In the genomic region with DNA sequence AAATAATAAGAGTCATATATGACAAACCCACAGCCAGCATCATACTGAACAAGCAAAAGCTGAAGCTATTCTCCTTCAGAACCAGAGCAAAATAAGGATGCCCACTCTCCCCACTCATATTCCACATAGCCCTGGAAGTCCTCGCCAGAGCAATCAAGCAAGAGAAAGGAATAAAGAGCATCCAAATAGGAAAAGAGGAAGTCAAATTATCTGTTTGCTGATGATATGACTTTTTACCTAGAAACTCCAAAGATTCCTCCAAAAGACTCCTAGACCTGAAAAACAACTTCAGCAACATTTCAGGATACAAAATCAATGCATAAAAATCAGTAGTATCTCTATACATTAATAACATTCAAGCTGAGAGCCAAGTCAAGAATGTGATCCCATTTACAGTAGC, we compare ENCODE assay signal across 35 cellular contexts.
"Had no signal": no experiment of that assay in that cellular context is flagged by ENCODE, and none has a peak within 500 bp of the region (broad histone marks: within the 10 kb centered on the region; RNA-seq: fewer than 3 reads in every experiment).

No MANE protein-coding gene starts in this region.

- H3K36me3 ChIP-seq: MG63 had no signal

- DNase-seq: Kasumi-1, MG63, MM.1S, MV-4-11, NCI-H1048, NCI-H1092, NCI-H1092 treated with DMSO at 0.1 percent for 48 hours, NCI-H1105, NCI-H1105 treated with DMSO at 0.1 percent for 48 hours, NCI-H1417, NCI-H1417 treated with DMSO at 0.1 percent for 48 hours, NCI-H1436, NCI-H1436 treated with DMSO at 0.1 percent for 48 hours, NCI-H146, NCI-H1694, NCI-H1694 treated with DMSO at 0.1 percent for 48 hours, NCI-H187, NCI-H187 treated with DMSO at 0.1 percent for 48 hours, NCI-H1930, NCI-H2029, NCI-H2029 treated with DMSO at 0.1 percent for 48 hours, NCI-H2081, NCI-H2081 treated with DMSO at 0.1 percent for 48 hours, NCI-H2107, NCI-H2171, NCI-H2171 treated with DMSO at 0.1 percent for 48 hours, NCI-H2227 treated with DMSO at 0.1 percent for 48 hours, NCI-H226, NCI-H345, NCI-H446, NCI-H446 treated with DMSO at 0.1 percent for 48 hours, NCI-H510A, NCI-H510A treated with DMSO at 0.1 percent for 48 hours, NCI-H524, NCI-H524 treated with DMSO at 0.1 percent for 48 hours had no signal

- H3K27me3 ChIP-seq: MG63 had no signal

- H3K9me3 ChIP-seq: MG63 had no signal

- H3K4me3 ChIP-seq: MG63 had no signal
